8 cellular contexts compared by ENCODE assay signal in genomic region chr7:44073664-44074348, GRCh38. TPM values are rescaled to one million over a fixed set of nuclear protein-coding genes. Genes with fewer than 3 reads are reported as not detected.
DNase-seq lines count a peak whose midpoint lies in the region; ATAC-seq lines count a peak whose summit lies in the region.

No MANE protein-coding gene starts in this region.

- peak; percentile 77 for DNase-seq in activated CD8-positive, alpha-beta memory T cell treated with anti-CD3 and anti-CD28 coated beads, Interleukin-2, amount 50 U/mL, for 48 hours
- DNase-seq in Right ventricle myocardium superior (peak; percentile 90), sciatic nerve (ENCODE audit: low spot score) (peak; percentile 83), NCI-H1105 (lab: John Stamatoyannopoulos, UW) (no peak), GM19240 (ENCODE audit: insufficient read length, low spot score) (no peak), NCI-H526 (lab: John Stamatoyannopoulos, UW) (no peak)

- peak; percentile 62 for ATAC-seq in GM18907 (IDR thresholded peaks at IDR 0.05; ENCODE audit: unreplicated experiment)
- ATAC-seq in HG03442 (IDR thresholded peaks at IDR 0.05; ENCODE audit: unreplicated experiment) = peak; percentile 59
- peak; percentile 70 for ATAC-seq in Right ventricle myocardium superior (ENCODE audit: poor library complexity)
- ATAC-seq in sciatic nerve = peak; percentile 76

- intact Hi-C loops in Right ventricle myocardium superior (cut with DNase I) = no loop called here
- intact Hi-C loops in sciatic nerve (cut with DNase I) = loop anchor here (10.0 kb wide), 1 partner anchor 111 kb away; the partner anchor contains the start of gene GCK

RNA-seq across cellular contexts. Expression of gene PGAM2, which starts 8.4 kb away (rescaled TPM):
- total RNA-seq in Right ventricle myocardium superior (1,131 TPM), sciatic nerve (0.85 TPM)

RNA-seq across cellular contexts. Expression of gene POLM, which starts 8.5 kb away (rescaled TPM):
- total RNA-seq in Right ventricle myocardium superior (15.5 TPM), sciatic nerve (25.6 TPM)

RNA-seq across cellular contexts. Expression of gene DBNL, which starts 29.3 kb away (rescaled TPM):
- total RNA-seq in Right ventricle myocardium superior (28.0 TPM), sciatic nerve (85.1 TPM)

RNA-seq across cellular contexts. Expression of gene AEBP1, which starts 30.3 kb away (rescaled TPM):
- total RNA-seq in Right ventricle myocardium superior (12.4 TPM), sciatic nerve (236 TPM)

RNA-seq across cellular contexts. Expression of gene POLD2, which starts 49.5 kb away (rescaled TPM):
- total RNA-seq in Right ventricle myocardium superior (75.3 TPM), sciatic nerve (67.0 TPM)

Comparison
In these comparisons a context has a peak if more than half of its experiments do, and no peak if none do; other contexts are left out.
1. DNase-seq: peak in activated CD8-positive, alpha-beta memory T cell treated with anti-CD3 and anti-CD28 coated beads, Interleukin-2, amount 50 U/mL, for 48 hours (single experiment), Right ventricle myocardium superior (single experiment) and sciatic nerve (single experiment); none in NCI-H1105 (single experiment), GM19240 (single experiment) and NCI-H526 (0 of 2).
2. RNA of gene PGAM2, which starts 8.4 kb away (total RNA-seq): 1,131 TPM in Right ventricle myocardium superior (single experiment); 0.85 TPM in sciatic nerve (single experiment); every median in the first group is over 100 times any median in the second.
3. Peak in every context shown above with its lines, with median percentiles within 50 percentile points of each other: ATAC-seq.